12 cellular contexts compared by ENCODE assay signal in genomic region chr9:33135086-33135958, GRCh38. TPM values are rescaled to one million over a fixed set of nuclear protein-coding genes. Genes with fewer than 3 reads are reported as not detected.
DNase-seq lines count a peak whose midpoint lies in the region; ATAC-seq, FAIRE-seq and TF ChIP-seq lines count a peak whose summit lies in the region.
"Had no signal": no experiment of that assay in that cellular context is flagged by ENCODE, and none has a peak within 500 bp of the region (broad histone marks: within the 10 kb centered on the region; RNA-seq: fewer than 3 reads in every experiment).

No MANE protein-coding gene starts in this region.

- TF ChIP-seq RAD21 in GM12878 (IDR thresholded peaks at IDR 0.05; ENCODE audit: insufficient read depth, low read depth, low read length), result no peak

- no peak for FAIRE-seq in GM12878 (lab: Jason Lieb, UNC)

- in situ Hi-C loops in GM12878 (cut with MboI), result no loop called here
- in situ Hi-C loops in transverse colon (cut with MboI; ENCODE audit: low pct_ligation_motif_present in 1 of 4, low pct_unique_long_range_greater_than_20kb in 1 of 4, low sequenced_read_pairs in 3 of 4), result no loop called here

- H3K27ac ChIP-seq in GM12878 (ENCODE audit: control insufficient read depth, insufficient read depth) (peak overlapping the region; percentile 85), transverse colon (no peak overlapping the region)

- H3K79me2 ChIP-seq in GM12878 (ENCODE audit: control insufficient read depth, insufficient read depth, low read length), result peaks cover 61% of the 10 kb centered on the region

- intact Hi-C loops in Right ventricle myocardium superior (cut with DNase I) (no loop called here), Right ventricle myocardium inferior (cut with DNase I) (no loop called here), GM12878 (cut with micrococcal nuclease; ENCODE audit: unreplicated experiment) (no loop called here), transverse colon (cut with DNase I; ENCODE audit: low total_unique reads) (no loop called here)

- RAD21 ChIA-PET in GM12878 (lab: Charles Lee; ENCODE audit: unreplicated experiment), result interaction anchor here (0.6 to 3.2 kb wide), 3 partner anchors 24 to 196 kb away, joined by 3 to 22 read pairs (median 3); no protein-coding TSS in a partner anchor

- CTCF ChIA-PET in GM12878 (lab: Yijun Ruan, JAX), result interaction anchor here (0.7 to 1.7 kb wide), 5 partner anchors 9 to 35 kb away, joined by 3 to 5 read pairs (median 3); no protein-coding TSS in a partner anchor

- H3K9ac ChIP-seq in GM12878 (ENCODE audit: control insufficient read depth, insufficient read depth, low read length), result peak overlapping the region; percentile 25

- H3K9me3 Mint-ChIP-seq in naive thymus-derived CD8-positive, alpha-beta T cell, result no peaks in the 10 kb centered on the region
- H3K9me3 Mint-ChIP-seq: activated T-cell treated with anti-CD3 and anti-CD28 coated beads, Interleukin-2, amount 50 U/mL, for 4 hours had no signal

- peaks cover 0 to 43% (median 17%) of the 10 kb centered on the region in 3 donors for H3K36me3 Mint-ChIP-seq in naive thymus-derived CD8-positive, alpha-beta T cell

- no peaks in the 10 kb centered on the region for H3K9me3 ChIP-seq in GM12878 (replicated peaks; ENCODE audit: control insufficient read depth, insufficient read depth, low read length)
- no peaks in the 10 kb centered on the region for H3K9me3 ChIP-seq in transverse colon
- H3K9me3 ChIP-seq: right lobe of liver had no signal

- H2AFZ ChIP-seq in GM12878 (ENCODE audit: control insufficient read depth, low read depth, low read length), result no peak overlapping the region; the same call in 1 of the 2 replicates

- no peaks in the 10 kb centered on the region for H3K27me3 ChIP-seq in GM12878 (replicated peaks in 1 of 2; ENCODE audit: control insufficient read depth in 2 of 2, insufficient read depth in 2 of 2, low read length in 1 of 2)
- H3K27me3 ChIP-seq in transverse colon, result no peaks in the 10 kb centered on the region
- H3K27me3 ChIP-seq: right lobe of liver had no signal

- 91% methylated on average over 16 of the region's 16 CpGs for WGBS in GM12878 (ENCODE audit: insufficient coverage, insufficient replicate concordance, low lambda C conversion rate, missing lambda C conversion rate)
- 67 to 79% methylated on average over 1 to 16 of the region's 16 CpGs for WGBS in transverse colon (ENCODE audit: low coverage in 1 of 2), 2 donors

- H3K4me1 Mint-ChIP-seq in naive thymus-derived CD8-positive, alpha-beta T cell, result peaks cover 34 to 91% (median 65%) of the 10 kb centered on the region in 4 donors

- TF ChIP-seq POLR2A in GM12878 (IDR thresholded peaks at IDR 0.05; ENCODE audit: low read depth, low read length), result no peak; the same call in 1 of the 2 replicates
- TF ChIP-seq POLR2A in transverse colon (IDR thresholded peaks at IDR 0.05), result no peak

- TF ChIP-seq EP300 in GM12878 (IDR thresholded peaks at IDR 0.05; ENCODE audit: borderline replicate concordance in 1 of 2, control insufficient read depth in 1 of 2, low read depth in 2 of 2, low read length in 2 of 2), result no peak
- no peak for TF ChIP-seq EP300 in transverse colon (IDR thresholded peaks at IDR 0.05; ENCODE audit: low read depth)

- POLR2A ChIA-PET in GM12878 (lab: Charles Lee), result interaction anchor here (0.6 to 1.3 kb wide), 4 partner anchors 10 to 44 kb away, joined by 3 to 8 read pairs (median 4); no protein-coding TSS in a partner anchor
- POLR2A ChIA-PET in naive thymus-derived CD8-positive, alpha-beta T cell (lab: Charles Lee), result interaction anchor here (0.6 kb wide), 1 partner anchor 35 kb away, joined by 5 read pairs; no protein-coding TSS in a partner anchor

- peak overlapping the region; percentile 44 to 90 (median 80) for H3K27ac Mint-ChIP-seq in naive thymus-derived CD8-positive, alpha-beta T cell

- no peak overlapping the region for H3K4me3 ChIP-seq in GM12878
- H3K4me3 ChIP-seq in transverse colon, result no peak overlapping the region
- H3K4me3 ChIP-seq: right lobe of liver had no signal

- peak; percentile 21 for ATAC-seq in Right ventricle myocardium superior (ENCODE audit: poor library complexity)
- ATAC-seq in Right ventricle myocardium inferior, result no peak
- peak; percentile 3; the same call in 1 of the 3 replicates for ATAC-seq in GM12878
- no peak for ATAC-seq in naive thymus-derived CD8-positive, alpha-beta T cell
- ATAC-seq: activated T-cell treated with anti-CD3 and anti-CD28 coated beads, Interleukin-2, amount 50 U/mL, for 4 hours had no signal

- TF ChIP-seq CTCF in GM12878 (IDR thresholded peaks at IDR 0.05 in 2 of 3, conservative IDR thresholded peaks at IDR 0.05 in 1 of 3; ENCODE audit: control insufficient read depth in 2 of 3, extremely low read depth in 1 of 3, insufficient read depth in 1 of 3, low read depth in 3 of 3, low read length in 3 of 3) (no peak), transverse colon (IDR thresholded peaks at IDR 0.05) (no peak)

- H3K36me3 ChIP-seq in GM12878 (ENCODE audit: control insufficient read depth in 2 of 2, insufficient read depth in 2 of 2, low read length in 1 of 2), result peaks cover 25 to 28% of the 10 kb centered on the region in 2 experiments
- no peaks in the 10 kb centered on the region for H3K36me3 ChIP-seq in transverse colon

- no peaks in the 10 kb centered on the region for H3K27me3 Mint-ChIP-seq in naive thymus-derived CD8-positive, alpha-beta T cell

- H3K4me1 ChIP-seq in GM12878 (ENCODE audit: control insufficient read depth, insufficient read depth, low read length), result peaks cover 70% of the 10 kb centered on the region
- peaks cover 21 to 64% (median 39%) of the 10 kb centered on the region in 4 donors for H3K4me1 ChIP-seq in transverse colon

- DNase-seq in Right ventricle myocardium superior, result no peak
- no peak for DNase-seq in Right ventricle myocardium inferior (ENCODE audit: missing footprints)
- no peak for DNase-seq in GM12878 (ENCODE audit: low read depth, low spot score)
- DNase-seq in naive thymus-derived CD8-positive, alpha-beta T cell, result no peak
- DNase-seq in transverse colon, result peak; percentile 8
- DNase-seq in GM03348 (ENCODE audit: low spot score), result no peak
- no peak for DNase-seq in ureter (ENCODE audit: low spot score)
- DNase-seq in NCI-H1694 treated with DMSO at 0.1 percent for 48 hours (lab: John Stamatoyannopoulos, UW), result no peak
- DNase-seq: activated T-cell treated with anti-CD3 and anti-CD28 coated beads, Interleukin-2, amount 50 U/mL, for 4 hours; cerebellar nuclear complex; NCI-H1048 had no signal

- no peaks in the 10 kb centered on the region for H4K20me1 ChIP-seq in GM12878 (ENCODE audit: control insufficient read depth, insufficient read depth)

- SMC1A ChIA-PET in GM12878 (lab: Charles Lee; ENCODE audit: uncharacterized antibody, unreplicated experiment), result interaction anchor here (1.0 to 12.9 kb wide), 6 partner anchors 9 to 91 kb away, joined by 3 to 172 read pairs (median 6); no protein-coding TSS in a partner anchor

- H3K4me2 ChIP-seq in GM12878 (ENCODE audit: control insufficient read depth, insufficient read depth), result peak overlapping the region; percentile 41; the same call in 1 of the 2 replicates

- peak overlapping the region in 7 of 10 donors; percentile 2 to 68 (median 55) for H3K4me3 Mint-ChIP-seq in naive thymus-derived CD8-positive, alpha-beta T cell
- H3K4me3 Mint-ChIP-seq: activated T-cell treated with anti-CD3 and anti-CD28 coated beads, Interleukin-2, amount 50 U/mL, for 4 hours had no signal

- no TSS peak for BruUV-seq in GM12878 (replicated peaks; lab: Mats Ljungman, UMichigan)

RNA-seq across cellular contexts. Expression of gene B4GALT1, which starts 31.8 kb away (rescaled TPM):
- 41.0 TPM for total RNA-seq in Right ventricle myocardium superior
- total RNA-seq in Right ventricle myocardium inferior, result 43.6 TPM
- 47.6 and 51.1 TPM in 2 replicates for total RNA-seq in GM12878 (2013; cell fraction: nucleolus; rRNA removed)
- total RNA-seq in GM12878 (2014; rRNA removed), result 23.4 and 24.2 TPM in 2 replicates
- 12.7 and 15.3 TPM in 2 replicates for total RNA-seq in GM12878 (2014; rRNA removed; fragmentation: Illumina TruSeq; extraction: Trizol)
- total RNA-seq in GM12878 (2021), result 77.5 and 79.0 TPM in 2 replicates
- 50.1 TPM for polyA plus RNA-seq in GM12878 (2011; ENCODE audit: low read depth)
- polyA plus RNA-seq in GM12878 (2011; rRNA removed), result 29.6 and 36.5 TPM in 2 replicates
- polyA plus RNA-seq in GM12878 (2011; cell fraction: cytosol; rRNA removed), result 36.7 and 49.7 TPM in 2 replicates
- polyA plus RNA-seq in GM12878 (2011; cell fraction: nucleus; rRNA removed), result 16.8 and 18.8 TPM in 2 replicates
- polyA plus RNA-seq in GM12878 (2012), result 58.2 and 65.9 TPM in 2 replicates
- 66.7 and 68.8 TPM in 2 replicates for polyA plus RNA-seq in GM12878 (2014; fragmentation: Illumina TruSeq; extraction: Trizol)
- polyA plus RNA-seq in GM12878 (2014; fragmentation: Nextera tagmentation; extraction: Ambion mirVana), result 10 to 100 TPM; 22.4 to 23.3 TPM
- polyA plus RNA-seq in GM12878 (2014; rRNA removed), result 42.6 and 45.5 TPM in 2 replicates
- polyA plus RNA-seq in GM12878 (2016; fragmentation: Nextera tagmentation; extraction: Ambion mirVana), result 10 to 100 TPM; 50.2 to 50.8 TPM
- 48.3 and 58.3 TPM in 2 replicates for polyA minus RNA-seq in GM12878 (2011; rRNA and poly(A)+ RNA removed)
- 25.8 and 27.2 TPM in 2 replicates for polyA minus RNA-seq in GM12878 (2011; cell fraction: cytosol; rRNA and poly(A)+ RNA removed)
- polyA minus RNA-seq in GM12878 (2011; cell fraction: nucleus; rRNA and poly(A)+ RNA removed), result 10.3 and 16.8 TPM in 2 replicates
- 10 to 100 TPM; 28.7 to 30.8 TPM for total RNA-seq in naive thymus-derived CD8-positive, alpha-beta T cell
- 10 to 100 TPM; 15.1 to 24.2 (median 18.6) TPM for polyA plus RNA-seq in naive thymus-derived CD8-positive, alpha-beta T cell
- 100 to 1,000 TPM in 2 of 4 donors, 10 to 100 TPM in 2; 23.7 to 126 (median 93.7) TPM for total RNA-seq in transverse colon
- total RNA-seq in ureter, result 107 TPM

RNA-seq across cellular contexts. Expression of gene SMU1, which starts 58.8 kb away (rescaled TPM):
- total RNA-seq in Right ventricle myocardium superior (14.6 TPM), Right ventricle myocardium inferior (15.2 TPM), GM12878 (2014; rRNA removed) (22.8 and 26.6 TPM in 2 replicates), GM12878 (2014; rRNA removed; fragmentation: Illumina TruSeq; extraction: Trizol) (33.4 and 34.6 TPM in 2 replicates), GM12878 (2021) (19.7 and 20.4 TPM in 2 replicates), transverse colon (10 to 100 TPM in 2 of 4 donors, 1 to 10 TPM in 2; 7.2 to 14.6 (median 10.4) TPM), ureter (22.8 TPM)
- 17.9 and 19.4 TPM in 2 replicates for total RNA-seq in GM12878 (2013; cell fraction: nucleolus; rRNA removed)
- polyA plus RNA-seq in GM12878 (2011; ENCODE audit: low read depth), result 11.8 TPM
- polyA plus RNA-seq in GM12878 (2011; rRNA removed) (21.1 and 27.5 TPM in 2 replicates), GM12878 (2014; fragmentation: Illumina TruSeq; extraction: Trizol) (22.2 and 26.0 TPM in 2 replicates), GM12878 (2014; fragmentation: Nextera tagmentation; extraction: Ambion mirVana) (10 to 100 TPM; 18.5 to 20.7 TPM), GM12878 (2014; rRNA removed) (16.5 and 20.0 TPM in 2 replicates), GM12878 (2016; fragmentation: Nextera tagmentation; extraction: Ambion mirVana) (10 to 100 TPM; 20.2 to 22.0 TPM)
- 11.3 and 11.4 TPM in 2 replicates for polyA plus RNA-seq in GM12878 (2011; cell fraction: cytosol; rRNA removed)
- polyA plus RNA-seq in GM12878 (2011; cell fraction: nucleus; rRNA removed), result 7.2 and 8.2 TPM in 2 replicates
- polyA plus RNA-seq in GM12878 (2012), result 12.9 and 13.9 TPM in 2 replicates
- 22.7 and 27.6 TPM in 2 replicates for polyA minus RNA-seq in GM12878 (2011; rRNA and poly(A)+ RNA removed)
- 9.6 and 10.7 TPM in 2 replicates for polyA minus RNA-seq in GM12878 (2011; cell fraction: cytosol; rRNA and poly(A)+ RNA removed)
- polyA minus RNA-seq in GM12878 (2011; cell fraction: nucleus; rRNA and poly(A)+ RNA removed), result 5.0 and 6.0 TPM in 2 replicates
- 10 to 100 TPM; 29.5 to 30.9 TPM for total RNA-seq in naive thymus-derived CD8-positive, alpha-beta T cell
- 10 to 100 TPM; 19.5 to 24.3 (median 23.7) TPM for polyA plus RNA-seq in naive thymus-derived CD8-positive, alpha-beta T cell

Comparison
In these comparisons a context has a peak if more than half of its experiments do, and no peak if none do; other contexts are left out.
1. ATAC-seq: peak in Right ventricle myocardium superior (single experiment) and GM12878 (single experiment); none in Right ventricle myocardium inferior (single experiment) and naive thymus-derived CD8-positive, alpha-beta T cell (0 of 2).